ENCODE assay signal across 9 cellular contexts in the genomic region with DNA sequence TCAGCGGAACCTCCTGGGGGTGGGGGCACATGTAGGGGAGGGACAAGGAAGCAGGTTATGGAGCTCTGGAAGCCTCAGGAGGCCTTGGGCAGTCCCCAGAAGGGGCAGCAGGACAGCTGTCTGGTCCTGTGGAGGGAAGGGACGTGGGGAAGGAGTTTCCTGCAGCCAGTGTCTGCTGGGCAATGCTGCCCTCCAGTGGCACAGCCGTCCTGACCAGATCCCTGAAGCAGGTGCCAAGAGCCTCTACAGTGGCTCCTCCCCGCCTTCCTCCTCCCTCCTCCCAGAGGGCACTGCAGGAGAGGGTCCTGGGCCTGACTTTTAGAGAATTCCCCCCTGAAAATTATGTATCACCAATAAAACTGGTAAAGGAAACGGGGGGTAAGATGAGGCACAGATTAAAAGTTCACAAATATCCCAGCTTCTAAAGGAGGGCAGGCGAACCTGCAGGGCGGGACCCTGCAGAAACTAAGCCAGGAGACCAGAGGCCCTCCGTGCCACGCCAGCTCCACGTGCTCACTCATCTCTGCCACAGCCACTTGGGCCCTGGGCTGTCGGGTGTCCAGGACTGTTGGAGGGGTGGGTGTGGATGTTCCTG.
DNase-seq lines count a peak whose midpoint lies in the region; ATAC-seq and TF ChIP-seq lines count a peak whose summit lies in the region.
"Had no signal": no experiment of that assay in that cellular context is flagged by ENCODE, and none has a peak within 500 bp of the region (broad histone marks: within the 10 kb centered on the region; RNA-seq: fewer than 3 reads in every experiment).

No MANE protein-coding gene starts in this region.

- no peak overlapping the region for H3K4me3 Mint-ChIP-seq in endodermal cell

- no peaks in the 10 kb centered on the region for H3K9me3 Mint-ChIP-seq in endodermal cell

- peak; percentile 89 for DNase-seq in AG08396 (ENCODE audit: low spot score)
- DNase-seq in NT2/D1 (ENCODE audit: low read depth, low spot score), result peak; percentile 47
- DNase-seq in endodermal cell, result peak; percentile 83
- peak; percentile 84 for DNase-seq in myocyte (ENCODE audit: low read depth)

- H3K36me3 Mint-ChIP-seq in endodermal cell (ENCODE audit: low read depth), result peaks cover 18% of the 10 kb centered on the region

- H3K27me3 ChIP-seq in NT2/D1 (ENCODE audit: insufficient read depth, insufficient read length), result no peaks in the 10 kb centered on the region
- no peaks in the 10 kb centered on the region for H3K27me3 ChIP-seq in endodermal cell (ENCODE audit: control insufficient read depth, insufficient read depth, low read length, poor library complexity, severe bottlenecking)

- 73 to 83% methylated on average over 8 to 11 of the region's 11 CpGs for WGBS in endodermal cell (ENCODE audit: insufficient coverage in 1 of 2, insufficient read length in 1 of 2), 2 experiments

- H3K4me1 ChIP-seq in NT2/D1 (ENCODE audit: insufficient read depth, insufficient read length), result peaks cover 10% of the 10 kb centered on the region
- no peaks in the 10 kb centered on the region for H3K4me1 ChIP-seq in endodermal cell (ENCODE audit: control insufficient read depth, insufficient read depth, low read length)

- ATAC-seq in GM18907 (IDR thresholded peaks at IDR 0.05; ENCODE audit: unreplicated experiment), result no peak
- ATAC-seq in GM18519 (IDR thresholded peaks at IDR 0.05; ENCODE audit: low FRiP score, unreplicated experiment), result no peak
- ATAC-seq in HG03097 (IDR thresholded peaks at IDR 0.05; ENCODE audit: low FRiP score, unreplicated experiment), result no peak

- H3K4me3 ChIP-seq in NT2/D1 (ENCODE audit: insufficient read length, low read depth) (no peak overlapping the region), endodermal cell (ENCODE audit: low read length) (no peak overlapping the region)
- H3K4me3 ChIP-seq: lung had no signal

- H3K27me3 Mint-ChIP-seq in endodermal cell (ENCODE audit: insufficient read depth), result no peaks in the 10 kb centered on the region

- H3K9me3 ChIP-seq in NT2/D1 (ENCODE audit: insufficient read depth, low read length) (no peaks in the 10 kb centered on the region), endodermal cell (ENCODE audit: control insufficient read depth, low read length) (no peaks in the 10 kb centered on the region)

- H3K36me3 ChIP-seq in NT2/D1 (ENCODE audit: insufficient read depth, insufficient read length, low read length) (peaks cover 49% of the 10 kb centered on the region), endodermal cell (ENCODE audit: control insufficient read depth, insufficient read depth, low read length) (peaks cover 21% of the 10 kb centered on the region)

- no peak overlapping the region for H3K27ac ChIP-seq in endodermal cell (ENCODE audit: low read depth, low read length)

- no peak overlapping the region for H3K9ac ChIP-seq in NT2/D1 (ENCODE audit: insufficient read length, low read depth)
- no peak overlapping the region for H3K9ac ChIP-seq in endodermal cell (ENCODE audit: extremely low read depth, low read length, poor library complexity, severe bottlenecking)

- TF ChIP-seq CTCF in GM12874 (IDR thresholded peaks at IDR 0.05; ENCODE audit: insufficient read depth, low read depth, low read length), result peak; percentile 38
- TF ChIP-seq CTCF in endodermal cell (conservative IDR thresholded peaks at IDR 0.05), result peak; percentile 78

- no peak overlapping the region for H3K27ac Mint-ChIP-seq in endodermal cell

- no peaks in the 10 kb centered on the region for H3K4me1 Mint-ChIP-seq in endodermal cell
